17 cellular contexts compared by ENCODE assay signal in genomic region chr1:29470788-29471119, GRCh38.
DNase-seq lines count a peak whose midpoint lies in the region; ATAC-seq and TF ChIP-seq lines count a peak whose summit lies in the region.
"Had no signal": no experiment of that assay in that cellular context is flagged by ENCODE, and none has a peak within 500 bp of the region (broad histone marks: within the 10 kb centered on the region; RNA-seq: fewer than 3 reads in every experiment).

No MANE protein-coding gene starts in this region.

- no peaks in the 10 kb centered on the region for H3K9me3 ChIP-seq in smooth muscle cell (replicated peaks; ENCODE audit: low read depth)

- ATAC-seq in natural killer cell treated with Interleukin-12 subunit alpha and Interleukin-12 subunit beta and Interleukin-15 and Interleukin-18, amount 100 ng/mL, for 72 hours, result no peak
- no peak for ATAC-seq in natural killer cell
- ATAC-seq in GM18909 (IDR thresholded peaks at IDR 0.05; ENCODE audit: poor library complexity, unreplicated experiment), result no peak
- ATAC-seq: CD8-positive, alpha-beta T cell; GM23338 had no signal

- peaks cover 2% of the 10 kb centered on the region for H3K9me3 Mint-ChIP-seq in natural killer cell treated with Interleukin-12 subunit alpha and Interleukin-12 subunit beta and Interleukin-15 and Interleukin-18, amount 100 ng/mL, for 72 hours
- H3K9me3 Mint-ChIP-seq in natural killer cell (no peaks in the 10 kb centered on the region), progenitor cell of endocrine pancreas (ENCODE audit: low read depth) (peaks cover 7% of the 10 kb centered on the region)

- H3K4me3 ChIP-seq in smooth muscle cell, result no peak overlapping the region
- H3K4me3 ChIP-seq: GM23338 had no signal

- no peaks in the 10 kb centered on the region for H3K36me3 Mint-ChIP-seq in natural killer cell treated with Interleukin-12 subunit alpha and Interleukin-12 subunit beta and Interleukin-15 and Interleukin-18, amount 100 ng/mL, for 72 hours
- H3K36me3 Mint-ChIP-seq in natural killer cell (no peaks in the 10 kb centered on the region), progenitor cell of endocrine pancreas (ENCODE audit: insufficient read depth) (no peaks in the 10 kb centered on the region)
- H3K36me3 Mint-ChIP-seq: CD14-positive monocyte; CD8-positive, alpha-beta T cell; IgD-negative memory B cell had no signal

- H3K27me3 Mint-ChIP-seq in natural killer cell treated with Interleukin-12 subunit alpha and Interleukin-12 subunit beta and Interleukin-15 and Interleukin-18, amount 100 ng/mL, for 72 hours, result peaks cover 17 to 34% of the 10 kb centered on the region in 2 donors
- H3K27me3 Mint-ChIP-seq in natural killer cell (ENCODE audit: low read depth in 2 of 2), result peaks cover 24 to 64% of the 10 kb centered on the region in 2 donors
- no peaks in the 10 kb centered on the region for H3K27me3 Mint-ChIP-seq in progenitor cell of endocrine pancreas

- no peak overlapping the region for H3K27ac Mint-ChIP-seq in natural killer cell treated with Interleukin-12 subunit alpha and Interleukin-12 subunit beta and Interleukin-15 and Interleukin-18, amount 100 ng/mL, for 72 hours
- H3K27ac Mint-ChIP-seq in natural killer cell, result no peak overlapping the region
- H3K27ac Mint-ChIP-seq in progenitor cell of endocrine pancreas, result no peak overlapping the region
- H3K27ac Mint-ChIP-seq: CD14-positive monocyte; CD8-positive, alpha-beta T cell; GM23338; H9; IgD-negative memory B cell had no signal

- H3K4me3 Mint-ChIP-seq in natural killer cell treated with Interleukin-12 subunit alpha and Interleukin-12 subunit beta and Interleukin-15 and Interleukin-18, amount 100 ng/mL, for 72 hours, result no peak overlapping the region
- H3K4me3 Mint-ChIP-seq in natural killer cell, result no peak overlapping the region
- peak overlapping the region; percentile 31 for H3K4me3 Mint-ChIP-seq in progenitor cell of endocrine pancreas (ENCODE audit: low read depth)
- H3K4me3 Mint-ChIP-seq: CD14-positive monocyte; CD8-positive, alpha-beta T cell; GM23338; H9; IgD-negative memory B cell had no signal

- H3K36me3 ChIP-seq in smooth muscle cell (ENCODE audit: low read depth), result no peaks in the 10 kb centered on the region

- intact Hi-C loops in natural killer cell (cut with micrococcal nuclease), result no loop called here

- no peak overlapping the region for H3K27ac ChIP-seq in smooth muscle cell (ENCODE audit: low read depth)
- H3K27ac ChIP-seq: 22Rv1 had no signal

- no peaks in the 10 kb centered on the region for H3K4me1 Mint-ChIP-seq in natural killer cell treated with Interleukin-12 subunit alpha and Interleukin-12 subunit beta and Interleukin-15 and Interleukin-18, amount 100 ng/mL, for 72 hours (ENCODE audit: low read depth in 2 of 2)
- no peaks in the 10 kb centered on the region for H3K4me1 Mint-ChIP-seq in natural killer cell
- H3K4me1 Mint-ChIP-seq in progenitor cell of endocrine pancreas (ENCODE audit: low read depth), result peaks cover 58% of the 10 kb centered on the region
- H3K4me1 Mint-ChIP-seq: CD14-positive monocyte, IgD-negative memory B cell had no signal

- peaks cover 4% of the 10 kb centered on the region for H3K27me3 ChIP-seq in smooth muscle cell (ENCODE audit: low read depth)

- no peak overlapping the region for H3K4me2 ChIP-seq in smooth muscle cell
- H3K4me2 ChIP-seq: GM23338 had no signal

- H4K20me1 ChIP-seq in smooth muscle cell (ENCODE audit: low read depth), result no peaks in the 10 kb centered on the region

- WGBS in smooth muscle cell (ENCODE audit: low lambda C conversion rate), result 83% methylated on average over 10 of the region's 10 CpGs

- DNase-seq in DMS153 (lab: John Stamatoyannopoulos, UW) (peak; percentile 25), DMS153 treated with DMSO at 0.1 percent for 48 hours (lab: John Stamatoyannopoulos, UW; ENCODE audit: unreplicated experiment) (no peak), natural killer cell (no peak), progenitor cell of endocrine pancreas (ENCODE audit: low spot score, unreplicated experiment) (no peak), DMS 273 (lab: John Stamatoyannopoulos, UW; ENCODE audit: unreplicated experiment) (no peak), smooth muscle cell (lab: John Stamatoyannopoulos, UW; ENCODE audit: unreplicated experiment) (no peak)
- peak; percentile 47 for DNase-seq in natural killer cell treated with Interleukin-12 subunit alpha and Interleukin-12 subunit beta and Interleukin-15 and Interleukin-18, amount 100 ng/mL, for 72 hours (ENCODE audit: low spot score)
- DNase-seq: CD8-positive, alpha-beta T cell; COR-L47; DMS79 treated with DMSO at 0.1 percent for 48 hours; EL had no signal

- H3K9ac ChIP-seq in smooth muscle cell (ENCODE audit: low read depth), result no peak overlapping the region

- TF ChIP-seq CTCF in natural killer cell (IDR thresholded peaks at IDR 0.05), result no peak
- TF ChIP-seq CTCF in progenitor cell of endocrine pancreas (IDR thresholded peaks at IDR 0.05; ENCODE audit: unreplicated experiment), result no peak
- TF ChIP-seq CTCF in smooth muscle cell (IDR thresholded peaks at IDR 0.05; ENCODE audit: borderline replicate concordance, insufficient read depth, poor library complexity, severe bottlenecking), result no peak

- no peak overlapping the region for H2AFZ ChIP-seq in smooth muscle cell (ENCODE audit: low read depth)
- H2AFZ ChIP-seq: GM23338 had no signal

- H3K79me2 ChIP-seq in smooth muscle cell (ENCODE audit: low read depth), result no peaks in the 10 kb centered on the region

- H3F3A ChIP-seq in smooth muscle cell (ENCODE audit: low read depth), result no peaks in the 10 kb centered on the region

- no peaks in the 10 kb centered on the region for H3K4me1 ChIP-seq in smooth muscle cell (ENCODE audit: low read depth)

Comparison
In these comparisons a context has a peak if more than half of its experiments do, and no peak if none do; other contexts are left out.
1. DNase-seq: peak in DMS153 (single experiment) and natural killer cell treated with Interleukin-12 subunit alpha and Interleukin-12 subunit beta and Interleukin-15 and Interleukin-18, amount 100 ng/mL, for 72 hours (single experiment); none in DMS153 treated with DMSO at 0.1 percent for 48 hours (single experiment), natural killer cell (single experiment), progenitor cell of endocrine pancreas (single experiment), DMS 273 (single experiment) and smooth muscle cell (single experiment).